8 cellular contexts compared by ENCODE assay signal in the genomic region with DNA sequence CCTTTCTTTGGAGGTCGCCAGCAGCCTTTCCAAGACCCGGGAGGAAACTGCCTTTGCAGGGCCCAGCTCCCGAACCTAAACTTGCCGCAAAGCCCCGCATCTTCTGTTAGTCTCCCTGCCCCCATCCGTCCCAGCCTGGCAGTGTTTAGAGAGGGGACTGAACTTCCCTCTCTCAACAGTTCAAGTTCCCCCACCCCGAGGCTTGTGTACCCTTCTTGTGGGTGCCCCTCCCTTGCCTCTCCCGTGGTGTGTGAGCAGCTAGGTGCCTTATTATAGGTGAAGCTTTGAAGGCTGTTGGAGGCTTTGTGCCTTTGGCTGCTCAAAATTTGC. TPM values are rescaled to one million over a fixed set of nuclear protein-coding genes. Genes with fewer than 3 reads are reported as not detected.
DNase-seq lines count a peak whose midpoint lies in the region; ATAC-seq and TF ChIP-seq lines count a peak whose summit lies in the region.

No MANE protein-coding gene starts in this region.

- TF ChIP-seq CTCF in cardiac muscle cell (IDR thresholded peaks at IDR 0.05; ENCODE audit: low read depth, low read length) (no peak), hepatocyte (IDR thresholded peaks at IDR 0.05; ENCODE audit: poor library complexity) (no peak)

- H3K4me1 ChIP-seq in cardiac muscle cell (ENCODE audit: low read depth) (peaks cover 51% of the 10 kb centered on the region), hepatocyte (ENCODE audit: insufficient read depth) (peaks cover 19% of the 10 kb centered on the region)

- 3% methylated on average over 8 of the region's 8 CpGs for WGBS in hepatocyte (ENCODE audit: low lambda C conversion rate, missing lambda C conversion rate)

- H3K79me2 ChIP-seq in hepatocyte = peaks cover 54% of the 10 kb centered on the region

- no peaks in the 10 kb centered on the region for H3K9me3 Mint-ChIP-seq in activated T-cell treated with anti-CD3 and anti-CD28 coated beads, Interleukin-2, amount 50 U/mL, for 72 hours
- H3K9me3 Mint-ChIP-seq in stimulated activated effector memory CD8-positive, alpha-beta T cell treated with anti-CD3 and anti-CD28 coated beads, Interleukin-12 subunit alpha, Interleukin-12 subunit beta, amount 100 ng/mL, for 72 hours = no peaks in the 10 kb centered on the region

- peak overlapping the region; percentile 95 for H3K4me3 ChIP-seq in cardiac muscle cell
- H3K4me3 ChIP-seq in hepatocyte = peak overlapping the region; percentile 96

- peak overlapping the region; percentile 61 for H3K27ac Mint-ChIP-seq in activated T-cell treated with anti-CD3 and anti-CD28 coated beads, Interleukin-2, amount 50 U/mL, for 72 hours
- H3K27ac Mint-ChIP-seq in stimulated activated effector memory CD8-positive, alpha-beta T cell treated with anti-CD3 and anti-CD28 coated beads, Interleukin-12 subunit alpha, Interleukin-12 subunit beta, amount 100 ng/mL, for 72 hours = peak overlapping the region; percentile 79

- H3K36me3 Mint-ChIP-seq in activated T-cell treated with anti-CD3 and anti-CD28 coated beads, Interleukin-2, amount 50 U/mL, for 72 hours (ENCODE audit: insufficient read depth in 2 of 2) = peaks cover 18 to 22% of the 10 kb centered on the region in 2 donors
- peaks cover 78% of the 10 kb centered on the region for H3K36me3 Mint-ChIP-seq in stimulated activated effector memory CD8-positive, alpha-beta T cell treated with anti-CD3 and anti-CD28 coated beads, Interleukin-12 subunit alpha, Interleukin-12 subunit beta, amount 100 ng/mL, for 72 hours

- intact Hi-C loops in Right ventricle myocardium superior (cut with DNase I) = loop anchor here (5.0 kb wide), 1 partner anchor 115 kb away; no protein-coding TSS in a partner anchor

- peak overlapping the region; percentile 99 for H3K4me2 ChIP-seq in hepatocyte

- ATAC-seq in Right ventricle myocardium superior (ENCODE audit: poor library complexity) (no peak), GM18870 (IDR thresholded peaks at IDR 0.05; ENCODE audit: unreplicated experiment) (no peak), GM19324 (IDR thresholded peaks at IDR 0.05; ENCODE audit: low FRiP score, unreplicated experiment) (no peak), HG03139 (IDR thresholded peaks at IDR 0.05; ENCODE audit: unreplicated experiment) (no peak)
- ATAC-seq in activated T-cell treated with anti-CD3 and anti-CD28 coated beads, Interleukin-2, amount 50 U/mL, for 72 hours (replicated peaks in 1 of 2) = no peak
- no peak for ATAC-seq in stimulated activated effector memory CD8-positive, alpha-beta T cell treated with anti-CD3 and anti-CD28 coated beads, Interleukin-12 subunit alpha, Interleukin-12 subunit beta, amount 100 ng/mL, for 72 hours

- peaks cover 20% of the 10 kb centered on the region for H4K20me1 ChIP-seq in hepatocyte (ENCODE audit: insufficient read depth, poor library complexity, severe bottlenecking)

- H3K4me3 Mint-ChIP-seq in activated T-cell treated with anti-CD3 and anti-CD28 coated beads, Interleukin-2, amount 50 U/mL, for 72 hours = peak overlapping the region; percentile 90 to 93
- peak overlapping the region; percentile 76 for H3K4me3 Mint-ChIP-seq in stimulated activated effector memory CD8-positive, alpha-beta T cell treated with anti-CD3 and anti-CD28 coated beads, Interleukin-12 subunit alpha, Interleukin-12 subunit beta, amount 100 ng/mL, for 72 hours

- peak overlapping the region; percentile 53 for H2AFZ ChIP-seq in hepatocyte

- H3K9me3 ChIP-seq in cardiac muscle cell (ENCODE audit: low read depth) = no peaks in the 10 kb centered on the region
- no peaks in the 10 kb centered on the region for H3K9me3 ChIP-seq in hepatocyte (ENCODE audit: low read depth)

- H3K27ac ChIP-seq in cardiac muscle cell = peak overlapping the region; percentile 90
- H3K27ac ChIP-seq in hepatocyte = peak overlapping the region; percentile 92

- no peak for DNase-seq in cardiac muscle cell (ENCODE audit: low read depth in 1 of 2, low spot score in 1 of 2)
- DNase-seq in Right ventricle myocardium superior = no peak
- DNase-seq in activated T-cell treated with anti-CD3 and anti-CD28 coated beads, Interleukin-2, amount 50 U/mL, for 72 hours = peak; percentile 41 to 43
- no peak for DNase-seq in hepatocyte (ENCODE audit: low spot score)
- no peak for DNase-seq in stimulated activated effector memory CD8-positive, alpha-beta T cell treated with anti-CD3 and anti-CD28 coated beads, Interleukin-12 subunit alpha, Interleukin-12 subunit beta, amount 100 ng/mL, for 72 hours (ENCODE audit: low spot score in 2 of 2)

- H3K27me3 ChIP-seq in cardiac muscle cell (no peaks in the 10 kb centered on the region), hepatocyte (peaks cover 9% of the 10 kb centered on the region)

- H3K4me1 Mint-ChIP-seq in activated T-cell treated with anti-CD3 and anti-CD28 coated beads, Interleukin-2, amount 50 U/mL, for 72 hours (ENCODE audit: low read depth) = peaks cover 66% of the 10 kb centered on the region
- peaks cover 71% of the 10 kb centered on the region for H3K4me1 Mint-ChIP-seq in stimulated activated effector memory CD8-positive, alpha-beta T cell treated with anti-CD3 and anti-CD28 coated beads, Interleukin-12 subunit alpha, Interleukin-12 subunit beta, amount 100 ng/mL, for 72 hours

- peaks cover 28% of the 10 kb centered on the region for H3K36me3 ChIP-seq in cardiac muscle cell
- H3K36me3 ChIP-seq in hepatocyte (replicated peaks; ENCODE audit: insufficient read depth, low read depth) = no peaks in the 10 kb centered on the region

- H3K27me3 Mint-ChIP-seq in activated T-cell treated with anti-CD3 and anti-CD28 coated beads, Interleukin-2, amount 50 U/mL, for 72 hours (ENCODE audit: low read depth) = peaks cover 16% of the 10 kb centered on the region

- H3K9me2 ChIP-seq in hepatocyte (replicated peaks; ENCODE audit: insufficient read depth) = no peaks in the 10 kb centered on the region

RNA-seq across cellular contexts. Expression of a gene that starts 1.4 kb away (rescaled TPM):
- total RNA-seq in cardiac muscle cell = 1,389 and 2,258 TPM in 2 replicates
- 544 and 632 TPM in 2 replicates for polyA plus RNA-seq in cardiac muscle cell
- total RNA-seq in Right ventricle myocardium superior = 115 TPM
- 100 to 1,000 TPM; 129 to 133 TPM for total RNA-seq in activated T-cell treated with anti-CD3 and anti-CD28 coated beads, Interleukin-2, amount 50 U/mL, for 72 hours
- total RNA-seq in hepatocyte = 75.9 and 98.3 TPM in 2 replicates
- polyA plus RNA-seq in hepatocyte = 54.1 and 54.2 TPM in 2 replicates

Comparison
In these comparisons a context has a peak if more than half of its experiments do, and no peak if none do; other contexts are left out.
1. RNA of a gene that starts 1.4 kb away (total RNA-seq): 1,389 to 2,258 TPM in cardiac muscle cell; 129 to 133 TPM in activated T-cell treated with anti-CD3 and anti-CD28 coated beads, Interleukin-2, amount 50 U/mL, for 72 hours, 115 TPM in Right ventricle myocardium superior (single experiment) and 75.9 to 98.3 TPM in hepatocyte; every median in the first group is over 10 times any median in the second.
2. DNase-seq: peak in activated T-cell treated with anti-CD3 and anti-CD28 coated beads, Interleukin-2, amount 50 U/mL, for 72 hours (2 of 2); none in cardiac muscle cell (0 of 2), Right ventricle myocardium superior (single experiment), hepatocyte (single experiment) and stimulated activated effector memory CD8-positive, alpha-beta T cell treated with anti-CD3 and anti-CD28 coated beads, Interleukin-12 subunit alpha, Interleukin-12 subunit beta, amount 100 ng/mL, for 72 hours (0 of 2).